In genomic region chr17:48751733-48752398, GRCh38 we compare ENCODE assay signal across 2 cellular contexts.
TF ChIP-seq lines count a peak whose summit lies in the region.

No MANE protein-coding gene starts in this region.

TF ChIP-seq in IMR-90, 13 proteins besides CTCF, POLR2A, EP300 and RAD21:
- TF ChIP-seq BHLHE40 (IDR thresholded peaks at IDR 0.05; ENCODE audit: low read depth, low read length): no peak
- no peak for TF ChIP-seq CHD1 (IDR thresholded peaks at IDR 0.05; ENCODE audit: low read depth, low read length)
- no peak for TF ChIP-seq MAZ (IDR thresholded peaks at IDR 0.05; ENCODE audit: borderline replicate concordance, low read depth, low read length)
- TF ChIP-seq RFX5 (IDR thresholded peaks at IDR 0.05; ENCODE audit: low read depth, low read length): no peak
- TF ChIP-seq MAFK (IDR thresholded peaks at IDR 0.05; ENCODE audit: low read depth, low read length): no peak
- no peak for TF ChIP-seq NFE2L2 (IDR thresholded peaks at IDR 0.05; ENCODE audit: low read depth, low read length)
- TF ChIP-seq SMC3 (IDR thresholded peaks at IDR 0.05; ENCODE audit: low read depth, low read length): no peak
- no peak for TF ChIP-seq CEBPB (IDR thresholded peaks at IDR 0.05; ENCODE audit: low read depth, low read length)
- TF ChIP-seq USF2 (IDR thresholded peaks at IDR 0.05; ENCODE audit: low read depth, low read length): no peak
- no peak for TF ChIP-seq FOS (IDR thresholded peaks at IDR 0.05; ENCODE audit: low read depth, low read length)
- TF ChIP-seq RCOR1 (IDR thresholded peaks at IDR 0.05; ENCODE audit: insufficient replicate concordance, low read length): no peak
- no peak for TF ChIP-seq MXI1 (IDR thresholded peaks at IDR 0.05; ENCODE audit: borderline replicate concordance, low read depth, low read length)
- TF ChIP-seq, protein P1, sequence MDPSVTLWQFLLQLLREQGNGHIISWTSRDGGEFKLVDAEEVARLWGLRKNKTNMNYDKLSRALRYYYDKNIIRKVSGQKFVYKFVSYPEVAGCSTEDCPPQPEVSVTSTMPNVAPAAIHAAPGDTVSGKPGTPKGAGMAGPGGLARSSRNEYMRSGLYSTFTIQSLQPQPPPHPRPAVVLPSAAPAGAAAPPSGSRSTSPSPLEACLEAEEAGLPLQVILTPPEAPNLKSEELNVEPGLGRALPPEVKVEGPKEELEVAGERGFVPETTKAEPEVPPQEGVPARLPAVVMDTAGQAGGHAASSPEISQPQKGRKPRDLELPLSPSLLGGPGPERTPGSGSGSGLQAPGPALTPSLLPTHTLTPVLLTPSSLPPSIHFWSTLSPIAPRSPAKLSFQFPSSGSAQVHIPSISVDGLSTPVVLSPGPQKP (IDR thresholded peaks at IDR 0.05; ENCODE audit: borderline replicate concordance, low read depth, low read length): no peak

TF ChIP-seq in H1, 55 proteins besides CTCF, POLR2A, EP300 and RAD21:
- TF ChIP-seq SAP30 (IDR thresholded peaks at IDR 0.05; ENCODE audit: insufficient read depth, insufficient replicate concordance, low read length) (no peak), FOSL1 (IDR thresholded peaks at IDR 0.05; ENCODE audit: insufficient read depth, low read depth, low read length) (no peak), SIX5 (IDR thresholded peaks at IDR 0.05; ENCODE audit: low read depth, low read length) (no peak), SUZ12 (IDR thresholded peaks at IDR 0.05; ENCODE audit: low read length) (peak; percentile 62), GABPA (IDR thresholded peaks at IDR 0.05; ENCODE audit: borderline replicate concordance, insufficient read depth, low read length) (no peak), MAFK (IDR thresholded peaks at IDR 0.05; ENCODE audit: low read depth, low read length) (no peak), JUND (IDR thresholded peaks at IDR 0.05; ENCODE audit: low read length) (no peak), CHD2 (IDR thresholded peaks at IDR 0.05; ENCODE audit: low read length) (no peak), RNF2 (IDR thresholded peaks at IDR 0.05; ENCODE audit: borderline replicate concordance, low read depth, low read length, missing control alignments, poor library complexity, severe bottlenecking) (peak; percentile 74), SP2 (IDR thresholded peaks at IDR 0.05; ENCODE audit: low read length) (no peak), RBBP5 (IDR thresholded peaks at IDR 0.05; ENCODE audit: borderline replicate concordance, low read depth, low read length) (no peak), CREB1 (IDR thresholded peaks at IDR 0.05) (no peak), BRCA1 (IDR thresholded peaks at IDR 0.05; ENCODE audit: low read depth, low read length) (no peak), SP1 (IDR thresholded peaks at IDR 0.05; ENCODE audit: low read depth, low read length) (no peak), ZNF274 (IDR thresholded peaks at IDR 0.05; ENCODE audit: borderline replicate concordance, extremely low read depth, low read length) (no peak), EZH2 (IDR thresholded peaks at IDR 0.05; ENCODE audit: low read depth, low read length, severe bottlenecking) (peak; percentile 58), KDM4A (IDR thresholded peaks at IDR 0.05; ENCODE audit: low read depth, low read length, severe bottlenecking) (no peak), BCL11A (IDR thresholded peaks at IDR 0.05; ENCODE audit: low read depth in 2 of 2, low read length in 2 of 2) (no peak), PHF8 (conservative IDR thresholded peaks at IDR 0.05; ENCODE audit: low read depth, low read length) (no peak), EGR1 (IDR thresholded peaks at IDR 0.05; ENCODE audit: borderline replicate concordance, low read depth, low read length) (no peak)
- TF ChIP-seq, protein P2, sequence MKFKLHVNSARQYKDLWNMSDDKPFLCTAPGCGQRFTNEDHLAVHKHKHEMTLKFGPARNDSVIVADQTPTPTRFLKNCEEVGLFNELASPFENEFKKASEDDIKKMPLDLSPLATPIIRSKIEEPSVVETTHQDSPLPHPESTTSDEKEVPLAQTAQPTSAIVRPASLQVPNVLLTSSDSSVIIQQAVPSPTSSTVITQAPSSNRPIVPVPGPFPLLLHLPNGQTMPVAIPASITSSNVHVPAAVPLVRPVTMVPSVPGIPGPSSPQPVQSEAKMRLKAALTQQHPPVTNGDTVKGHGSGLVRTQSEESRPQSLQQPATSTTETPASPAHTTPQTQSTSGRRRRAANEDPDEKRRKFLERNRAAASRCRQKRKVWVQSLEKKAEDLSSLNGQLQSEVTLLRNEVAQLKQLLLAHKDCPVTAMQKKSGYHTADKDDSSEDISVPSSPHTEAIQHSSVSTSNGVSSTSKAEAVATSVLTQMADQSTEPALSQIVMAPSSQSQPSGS (IDR thresholded peaks at IDR 0.05; ENCODE audit: low read length): no peak
- TF ChIP-seq, protein P3, sequence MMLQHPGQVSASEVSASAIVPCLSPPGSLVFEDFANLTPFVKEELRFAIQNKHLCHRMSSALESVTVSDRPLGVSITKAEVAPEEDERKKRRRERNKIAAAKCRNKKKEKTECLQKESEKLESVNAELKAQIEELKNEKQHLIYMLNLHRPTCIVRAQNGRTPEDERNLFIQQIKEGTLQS (IDR thresholded peaks at IDR 0.05; ENCODE audit: insufficient read depth, low read depth, low read length): no peak
TF ChIP-seq in H1: peak in this region for 3.
